ENCODE assay signal across 8 cellular contexts in genomic region chr2:46164581-46165301, GRCh38.
DNase-seq lines count a peak whose midpoint lies in the region; ATAC-seq and TF ChIP-seq lines count a peak whose summit lies in the region.

No MANE protein-coding gene starts in this region.

- peaks cover 7% of the 10 kb centered on the region for H3K36me3 Mint-ChIP-seq in Caco-2 (ENCODE audit: insufficient read depth, unreplicated experiment)
- peaks cover 3% of the 10 kb centered on the region for H3K36me3 Mint-ChIP-seq in activated naive CD4-positive, alpha-beta T cell treated with anti-CD3 and anti-CD28 coated beads for 36 hours (ENCODE audit: low read depth)

- H3K4me3 ChIP-seq in Caco-2 (ENCODE audit: low read depth, low read length) (no peak overlapping the region), WERI-Rb-1 (ENCODE audit: low read depth, low read length) (no peak overlapping the region), psoas muscle (no peak overlapping the region)

- no peaks in the 10 kb centered on the region for H3K9me3 Mint-ChIP-seq in Caco-2 (ENCODE audit: unreplicated experiment)
- H3K9me3 Mint-ChIP-seq in activated naive CD4-positive, alpha-beta T cell treated with anti-CD3 and anti-CD28 coated beads for 36 hours: no peaks in the 10 kb centered on the region

- POLR2A ChIA-PET in Caco-2 (lab: Charles Lee): interaction anchor here (0.6 to 1.7 kb wide), 2 partner anchors 9 to 42 kb away, joined by 4 to 14 read pairs; no protein-coding TSS in a partner anchor

- peak; percentile 74 to 89 for DNase-seq in Caco-2
- peak; percentile 84 for DNase-seq in WERI-Rb-1
- peak; percentile 87 for DNase-seq in left cardiac atrium
- peak; percentile 77 to 78 for DNase-seq in psoas muscle
- DNase-seq in activated naive CD4-positive, alpha-beta T cell treated with anti-CD3 and anti-CD28 coated beads for 36 hours: no peak

- no peaks in the 10 kb centered on the region for H3K36me3 ChIP-seq in Caco-2 (ENCODE audit: control insufficient read depth, insufficient read depth, low read length)
- no peaks in the 10 kb centered on the region for H3K36me3 ChIP-seq in WERI-Rb-1
- peaks cover 0 to under 1% of the 10 kb centered on the region in 2 donors for H3K36me3 ChIP-seq in psoas muscle (ENCODE audit: insufficient read depth in 1 of 2, low read depth in 1 of 2)

- TF ChIP-seq CTCF in Caco-2 (IDR thresholded peaks at IDR 0.05; ENCODE audit: insufficient read depth in 1 of 2, low read depth in 1 of 2, low read length in 1 of 2, severe bottlenecking in 1 of 2, unreplicated experiment in 1 of 2): no peak
- no peak for TF ChIP-seq CTCF in WERI-Rb-1 (IDR thresholded peaks at IDR 0.05; ENCODE audit: low read depth, low read length)
- TF ChIP-seq CTCF in psoas muscle (IDR thresholded peaks at IDR 0.05): no peak

- peak; percentile 93 to 95 for ATAC-seq in left cardiac atrium
- peak; percentile 60 to 85 (median 72) for ATAC-seq in psoas muscle
- ATAC-seq in HG03025 (IDR thresholded peaks at IDR 0.05; ENCODE audit: low FRiP score, unreplicated experiment): no peak
- ATAC-seq in HG03342 (IDR thresholded peaks at IDR 0.05; ENCODE audit: unreplicated experiment): no peak
- no peak for ATAC-seq in GM21367 (IDR thresholded peaks at IDR 0.05; ENCODE audit: unreplicated experiment)

- 56 to 62% (median 61%) methylated on average over 10 of the region's 10 CpGs for WGBS in psoas muscle, 3 donors

- H3K4me1 ChIP-seq in Caco-2 (peaks cover 56% of the 10 kb centered on the region), psoas muscle (peaks cover 10% of the 10 kb centered on the region)

- peak overlapping the region; percentile 92 for H3K27ac Mint-ChIP-seq in Caco-2 (ENCODE audit: unreplicated experiment)
- H3K27ac Mint-ChIP-seq in activated naive CD4-positive, alpha-beta T cell treated with anti-CD3 and anti-CD28 coated beads for 36 hours: no peak overlapping the region

- H3K27ac ChIP-seq in WERI-Rb-1: peak overlapping the region; percentile 22
- H3K27ac ChIP-seq in psoas muscle: peak overlapping the region; percentile 23

- CTCF ChIA-PET in Caco-2 (lab: Charles Lee): interaction anchor here (0.7 to 1.5 kb wide), 7 partner anchors 9 to 202 kb away, joined by 3 to 9 read pairs (median 4); no protein-coding TSS in a partner anchor
- CTCF ChIA-PET in activated naive CD4-positive, alpha-beta T cell treated with anti-CD3 and anti-CD28 coated beads for 36 hours (lab: Charles Lee): interaction anchor here (0.6 kb wide), 1 partner anchor 166 kb away, joined by 3 read pairs; no protein-coding TSS in a partner anchor

- peaks cover 56% of the 10 kb centered on the region for H3K4me1 Mint-ChIP-seq in Caco-2 (ENCODE audit: low read depth, unreplicated experiment)
- no peaks in the 10 kb centered on the region for H3K4me1 Mint-ChIP-seq in activated naive CD4-positive, alpha-beta T cell treated with anti-CD3 and anti-CD28 coated beads for 36 hours (ENCODE audit: low read depth)

- H3K27me3 ChIP-seq in Caco-2 (replicated peaks; ENCODE audit: control insufficient read depth, insufficient read depth, low read length) (no peaks in the 10 kb centered on the region), WERI-Rb-1 (ENCODE audit: insufficient read depth, low read depth, severe bottlenecking) (no peaks in the 10 kb centered on the region), psoas muscle (ENCODE audit: insufficient read depth in 3 of 3, low read length in 2 of 3) (no peaks in the 10 kb centered on the region)

- H3K4me3 Mint-ChIP-seq in Caco-2 (ENCODE audit: unreplicated experiment): peak overlapping the region; percentile 37
- H3K4me3 Mint-ChIP-seq in activated naive CD4-positive, alpha-beta T cell treated with anti-CD3 and anti-CD28 coated beads for 36 hours: no peak overlapping the region

- intact Hi-C loops in Caco-2 (cut with micrococcal nuclease; ENCODE audit: unreplicated experiment): loop anchor here (1.0 to 2.0 kb wide), 4 partner anchors 9 to 101 kb away; no protein-coding TSS in a partner anchor
- intact Hi-C loops in left cardiac atrium (cut with DNase I): no loop called here
- intact Hi-C loops in psoas muscle (cut with DNase I): no loop called here
- intact Hi-C loops in activated naive CD4-positive, alpha-beta T cell treated with anti-CD3 and anti-CD28 coated beads for 36 hours (cut with micrococcal nuclease): no loop called here

- H3K9me3 ChIP-seq in Caco-2: no peaks in the 10 kb centered on the region
- H3K9me3 ChIP-seq in WERI-Rb-1 (ENCODE audit: severe bottlenecking): peaks cover 3% of the 10 kb centered on the region
- H3K9me3 ChIP-seq in psoas muscle: no peaks in the 10 kb centered on the region

- no peaks in the 10 kb centered on the region for H3K27me3 Mint-ChIP-seq in Caco-2 (ENCODE audit: insufficient read depth, unreplicated experiment)
- no peaks in the 10 kb centered on the region for H3K27me3 Mint-ChIP-seq in activated naive CD4-positive, alpha-beta T cell treated with anti-CD3 and anti-CD28 coated beads for 36 hours (ENCODE audit: low read depth)

- TSS peak; percentile 33 for BruUV-seq in Caco-2 (replicated peaks; lab: Mats Ljungman, UMichigan)

Comparison
In these comparisons a context has a peak if more than half of its experiments do, and no peak if none do; other contexts are left out.
1. ATAC-seq: peak in left cardiac atrium (2 of 2) and psoas muscle (4 of 4); none in HG03025 (single experiment), HG03342 (single experiment) and GM21367 (single experiment).